1 cellular context compared by ENCODE assay signal in the genomic region with DNA sequence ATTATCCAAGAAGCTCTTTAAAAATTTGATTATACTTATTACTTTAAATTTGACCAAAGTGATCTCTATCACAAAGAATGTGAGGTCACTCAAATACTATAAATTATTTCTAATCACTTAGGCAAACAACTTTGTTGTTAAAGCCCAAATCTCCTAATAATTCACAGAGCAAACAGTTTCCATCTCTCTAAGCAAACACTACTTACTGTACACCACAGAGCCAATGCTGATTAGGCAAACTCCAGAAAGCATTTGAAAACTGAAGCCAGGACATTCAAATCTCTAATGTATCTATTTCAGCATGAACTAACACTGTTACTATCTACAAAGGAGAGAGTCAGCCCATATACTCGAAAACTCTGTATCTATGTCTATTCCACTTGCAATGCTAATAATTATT.
A peak's percentile ranks its signal among the peaks of the same experiment; 100 is the strongest.
TF ChIP-seq lines count a peak whose summit lies in the region.

No MANE protein-coding gene starts in this region.

TF ChIP-seq in HepG2, 621 proteins besides CTCF, POLR2A, EP300 and RAD21 (continued from another document):
- TF ChIP-seq, protein P1, sequence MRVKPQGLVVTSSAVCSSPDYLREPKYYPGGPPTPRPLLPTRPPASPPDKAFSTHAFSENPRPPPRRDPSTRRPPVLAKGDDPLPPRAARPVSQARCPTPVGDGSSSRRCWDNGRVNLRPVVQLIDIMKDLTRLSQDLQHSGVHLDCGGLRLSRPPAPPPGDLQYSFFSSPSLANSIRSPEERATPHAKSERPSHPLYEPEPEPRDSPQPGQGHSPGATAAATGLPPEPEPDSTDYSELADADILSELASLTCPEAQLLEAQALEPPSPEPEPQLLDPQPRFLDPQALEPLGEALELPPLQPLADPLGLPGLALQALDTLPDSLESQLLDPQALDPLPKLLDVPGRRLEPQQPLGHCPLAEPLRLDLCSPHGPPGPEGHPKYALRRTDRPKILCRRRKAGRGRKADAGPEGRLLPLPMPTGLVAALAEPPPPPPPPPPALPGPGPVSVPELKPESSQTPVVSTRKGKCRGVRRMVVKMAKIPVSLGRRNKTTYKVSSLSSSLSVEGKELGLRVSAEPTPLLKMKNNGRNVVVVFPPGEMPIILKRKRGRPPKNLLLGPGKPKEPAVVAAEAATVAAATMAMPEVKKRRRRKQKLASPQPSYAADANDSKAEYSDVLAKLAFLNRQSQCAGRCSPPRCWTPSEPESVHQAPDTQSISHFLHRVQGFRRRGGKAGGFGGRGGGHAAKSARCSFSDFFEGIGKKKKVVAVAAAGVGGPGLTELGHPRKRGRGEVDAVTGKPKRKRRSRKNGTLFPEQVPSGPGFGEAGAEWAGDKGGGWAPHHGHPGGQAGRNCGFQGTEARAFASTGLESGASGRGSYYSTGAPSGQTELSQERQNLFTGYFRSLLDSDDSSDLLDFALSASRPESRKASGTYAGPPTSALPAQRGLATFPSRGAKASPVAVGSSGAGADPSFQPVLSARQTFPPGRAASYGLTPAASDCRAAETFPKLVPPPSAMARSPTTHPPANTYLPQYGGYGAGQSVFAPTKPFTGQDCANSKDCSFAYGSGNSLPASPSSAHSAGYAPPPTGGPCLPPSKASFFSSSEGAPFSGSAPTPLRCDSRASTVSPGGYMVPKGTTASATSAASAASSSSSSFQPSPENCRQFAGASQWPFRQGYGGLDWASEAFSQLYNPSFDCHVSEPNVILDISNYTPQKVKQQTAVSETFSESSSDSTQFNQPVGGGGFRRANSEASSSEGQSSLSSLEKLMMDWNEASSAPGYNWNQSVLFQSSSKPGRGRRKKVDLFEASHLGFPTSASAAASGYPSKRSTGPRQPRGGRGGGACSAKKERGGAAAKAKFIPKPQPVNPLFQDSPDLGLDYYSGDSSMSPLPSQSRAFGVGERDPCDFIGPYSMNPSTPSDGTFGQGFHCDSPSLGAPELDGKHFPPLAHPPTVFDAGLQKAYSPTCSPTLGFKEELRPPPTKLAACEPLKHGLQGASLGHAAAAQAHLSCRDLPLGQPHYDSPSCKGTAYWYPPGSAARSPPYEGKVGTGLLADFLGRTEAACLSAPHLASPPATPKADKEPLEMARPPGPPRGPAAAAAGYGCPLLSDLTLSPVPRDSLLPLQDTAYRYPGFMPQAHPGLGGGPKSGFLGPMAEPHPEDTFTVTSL (CRISPR knock-in tag; IDR thresholded peaks at IDR 0.05; ENCODE audit: borderline replicate concordance) = no peak
- TF ChIP-seq TBX3 (IDR thresholded peaks at IDR 0.05; ENCODE audit: borderline replicate concordance) (peak; percentile 77; the same call in 1 of the 2 replicates), ZNF543 (CRISPR knock-in tag; IDR thresholded peaks at IDR 0.05) (no peak), ZNF549 (CRISPR knock-in tag; IDR thresholded peaks at IDR 0.05) (no peak), ZNF18 (CRISPR knock-in tag; IDR thresholded peaks at IDR 0.05; ENCODE audit: insufficient replicate concordance) (no peak), ZNF749 (CRISPR knock-in tag; IDR thresholded peaks at IDR 0.05; ENCODE audit: borderline replicate concordance) (no peak)
TF ChIP-seq in HepG2: peak in this region for 50.
